In the genomic region with DNA sequence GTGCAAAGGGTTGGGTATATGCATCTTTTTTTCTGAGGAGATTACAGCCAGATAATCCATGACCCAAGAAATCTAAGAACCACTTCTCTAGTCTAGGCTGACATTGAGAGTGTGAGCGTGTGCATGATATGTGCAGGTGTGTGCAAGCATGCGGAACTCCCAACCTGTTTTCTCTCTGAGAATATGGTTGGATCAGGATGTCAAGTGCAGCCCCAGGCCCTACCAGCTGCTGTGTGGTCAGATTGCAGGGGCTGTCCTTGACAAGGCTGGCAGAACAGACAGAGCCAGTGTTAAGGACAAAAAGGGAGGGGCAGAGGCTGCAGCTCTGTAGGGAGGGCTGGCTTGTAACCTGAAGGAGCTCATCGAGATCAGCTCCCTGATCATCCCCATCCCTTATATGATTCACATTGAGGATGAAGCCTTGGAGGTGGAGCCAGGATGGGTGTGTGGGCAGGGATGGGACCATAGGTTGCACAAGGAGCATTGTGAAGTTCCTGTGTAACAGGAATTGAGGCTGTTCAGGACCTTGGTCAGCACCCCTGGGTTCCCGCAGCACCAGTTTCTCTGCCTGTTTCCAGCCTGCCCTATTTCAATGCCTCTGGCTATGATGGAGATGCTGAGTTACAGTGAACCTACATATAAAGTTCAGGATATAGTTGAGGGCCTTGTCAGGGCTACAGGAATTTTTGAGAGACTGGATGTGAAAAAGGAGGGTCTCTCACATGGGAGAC, we compare ENCODE assay signal across 9 cellular contexts. TPM values are rescaled to one million over a fixed set of nuclear protein-coding genes. Genes with fewer than 3 reads are reported as not detected.
DNase-seq lines count a peak whose midpoint lies in the region; ATAC-seq and TF ChIP-seq lines count a peak whose summit lies in the region.
"Had no signal": no experiment of that assay in that cellular context is flagged by ENCODE, and none has a peak within 500 bp of the region (broad histone marks: within the 10 kb centered on the region; RNA-seq: fewer than 3 reads in every experiment).

No MANE protein-coding gene starts in this region.

- H3K27me3 Mint-ChIP-seq in memory B cell, result peaks cover 26% of the 10 kb centered on the region

- H3K4me3 Mint-ChIP-seq in memory B cell, result no peak overlapping the region
- H3K4me3 Mint-ChIP-seq: natural killer cell had no signal

- no peaks in the 10 kb centered on the region for H3K4me1 ChIP-seq in right cardiac atrium (ENCODE audit: control insufficient read depth, insufficient read depth, low read length)

- no peaks in the 10 kb centered on the region for H3K9me3 Mint-ChIP-seq in memory B cell
- H3K9me3 Mint-ChIP-seq: natural killer cell had no signal

- intact Hi-C loops in right cardiac atrium (cut with DNase I) (no loop called here), cardiac septum (cut with DNase I) (no loop called here)

- no peak for TF ChIP-seq CTCF in astrocyte of the spinal cord (IDR thresholded peaks at IDR 0.05; ENCODE audit: low read depth, low read length)

- no peaks in the 10 kb centered on the region for H3K9me3 ChIP-seq in right cardiac atrium (ENCODE audit: control insufficient read depth, low read length)

- H3K27ac ChIP-seq in right cardiac atrium (ENCODE audit: low read length), result no peak overlapping the region

- WGBS in right cardiac atrium, result 55% methylated on average over 4 of the region's 4 CpGs

- H3K4me3 ChIP-seq in right cardiac atrium (ENCODE audit: low read length), result no peak overlapping the region
- no peak overlapping the region for H3K4me3 ChIP-seq in astrocyte of the spinal cord (ENCODE audit: low read depth, low read length)

- no peaks in the 10 kb centered on the region for H3K27me3 ChIP-seq in right cardiac atrium (ENCODE audit: control insufficient read depth, insufficient read depth)

- no peak overlapping the region for H3K27ac Mint-ChIP-seq in memory B cell
- H3K27ac Mint-ChIP-seq: natural killer cell had no signal

- ATAC-seq in right cardiac atrium, result peak in 1 of 2 donors; percentile 46
- ATAC-seq in memory B cell (ENCODE audit: low read depth), result peak; percentile 24
- no peak for ATAC-seq in GM21619 (IDR thresholded peaks at IDR 0.05; ENCODE audit: unreplicated experiment)

- peaks cover 6% of the 10 kb centered on the region for H3K4me1 Mint-ChIP-seq in memory B cell
- H3K4me1 Mint-ChIP-seq: natural killer cell had no signal

- in situ Hi-C loops in astrocyte of the spinal cord (cut with HindIII; ENCODE audit: low sequenced_read_pairs), result no loop called here

- peak; percentile 31 to 71 (median 70) for DNase-seq in right cardiac atrium
- DNase-seq in cardiac septum (ENCODE audit: low spot score), result no peak
- DNase-seq in NCI-H526 treated with DMSO at 0.1 percent for 48 hours (lab: John Stamatoyannopoulos, UW), result peak; percentile 82
- DNase-seq in astrocyte of the spinal cord (ENCODE audit: low read depth, low spot score), result peak; percentile 54
- no peak for DNase-seq in memory B cell (ENCODE audit: low spot score in 2 of 2)
- no peak for DNase-seq in GF-D8 (lab: John Stamatoyannopoulos, UW)
- no peak for DNase-seq in hippocampal formation (lab: John Stamatoyannopoulos, UW)
- DNase-seq: natural killer cell had no signal

- peaks cover 1% of the 10 kb centered on the region for H3K36me3 Mint-ChIP-seq in memory B cell
- H3K36me3 Mint-ChIP-seq: natural killer cell had no signal

RNA-seq across cellular contexts. Expression of gene ARAP3, which starts 52.6 kb away (rescaled TPM):
- total RNA-seq in right cardiac atrium, result 10 to 100 TPM; 13.6 to 18.8 (median 17.4) TPM
- polyA plus RNA-seq in right cardiac atrium, result 12.4 TPM
- 22.9 TPM for total RNA-seq in cardiac septum

Comparison
In these comparisons a context has a peak if more than half of its experiments do, and no peak if none do; other contexts are left out.
1. DNase-seq: peak in right cardiac atrium (3 of 3), NCI-H526 treated with DMSO at 0.1 percent for 48 hours (single experiment) and astrocyte of the spinal cord (single experiment); none in cardiac septum (single experiment), memory B cell (0 of 2), GF-D8 (single experiment) and hippocampal formation (0 of 2).